10 cellular contexts compared by ENCODE assay signal in the genomic region with DNA sequence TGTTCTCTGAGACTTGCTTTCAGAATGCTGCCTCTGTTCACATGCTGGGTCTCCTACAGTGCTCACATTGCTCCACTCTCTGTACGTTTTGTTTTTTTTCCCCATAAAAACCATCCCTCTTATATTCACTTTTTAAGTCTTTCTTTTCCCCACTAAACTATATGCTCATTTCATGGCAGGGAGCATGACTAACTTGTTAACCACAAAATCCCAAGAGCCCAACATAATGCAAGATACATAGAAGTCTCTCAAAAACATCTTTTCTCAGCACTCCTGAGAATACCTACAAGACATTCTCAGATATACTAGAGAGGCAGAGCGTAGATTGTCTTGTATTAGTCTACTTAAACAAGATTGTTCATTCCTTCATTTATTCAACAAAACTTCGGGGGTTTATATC.
DNase-seq lines count a peak whose midpoint lies in the region; ATAC-seq and TF ChIP-seq lines count a peak whose summit lies in the region.
"Had no signal": no experiment of that assay in that cellular context is flagged by ENCODE, and none has a peak within 500 bp of the region (broad histone marks: within the 10 kb centered on the region; RNA-seq: fewer than 3 reads in every experiment).

No MANE protein-coding gene starts in this region.

- peaks cover 26% of the 10 kb centered on the region for H3K4me1 Mint-ChIP-seq in T-helper 2 cell treated with Interferon-gamma antibody and Interleukin-4, amounts not matched to agents 5 μg/mL and 100 μg/mL, for 36 hours (ENCODE audit: low read depth)
- H3K4me1 Mint-ChIP-seq in activated T-helper 2 cell treated with anti-CD3 and anti-CD28 coated beads, Interferon-gamma antibody, Interleukin-2, Interleukin-4, amounts not matched to agents 10 μg/mL and 5 μg/mL and 100 μg/mL, durations not matched to agents 14 hours and 24 hours and 36 hours (ENCODE audit: low read depth): peaks cover 55% of the 10 kb centered on the region

- H3K9me3 Mint-ChIP-seq in T-helper 2 cell treated with Interferon-gamma antibody and Interleukin-4, amounts not matched to agents 5 μg/mL and 100 μg/mL, for 36 hours: no peaks in the 10 kb centered on the region
- no peaks in the 10 kb centered on the region for H3K9me3 Mint-ChIP-seq in activated T-helper 2 cell treated with anti-CD3 and anti-CD28 coated beads, Interferon-gamma antibody, Interleukin-2, Interleukin-4, amounts not matched to agents 10 μg/mL and 5 μg/mL and 100 μg/mL, durations not matched to agents 14 hours and 24 hours and 36 hours

- no peaks in the 10 kb centered on the region for H3K9me3 ChIP-seq in upper lobe of right lung

- H3K27me3 Mint-ChIP-seq in T-helper 2 cell treated with Interferon-gamma antibody and Interleukin-4, amounts not matched to agents 5 μg/mL and 100 μg/mL, for 36 hours (ENCODE audit: low read depth): no peaks in the 10 kb centered on the region
- H3K27me3 Mint-ChIP-seq in activated T-helper 2 cell treated with anti-CD3 and anti-CD28 coated beads, Interferon-gamma antibody, Interleukin-2, Interleukin-4, amounts not matched to agents 10 μg/mL and 5 μg/mL and 100 μg/mL, durations not matched to agents 14 hours and 24 hours and 36 hours (ENCODE audit: low read depth): no peaks in the 10 kb centered on the region

- no peak overlapping the region for H3K4me3 Mint-ChIP-seq in T-helper 2 cell treated with Interferon-gamma antibody and Interleukin-4, amounts not matched to agents 5 μg/mL and 100 μg/mL, for 36 hours
- H3K4me3 Mint-ChIP-seq in activated T-helper 2 cell treated with anti-CD3 and anti-CD28 coated beads, Interferon-gamma antibody, Interleukin-2, Interleukin-4, amounts not matched to agents 10 μg/mL and 5 μg/mL and 100 μg/mL, durations not matched to agents 14 hours and 24 hours and 36 hours (ENCODE audit: low read depth): no peak overlapping the region

- ATAC-seq in HG02840 (IDR thresholded peaks at IDR 0.05; ENCODE audit: low FRiP score, unreplicated experiment) (peak; percentile 13), upper lobe of right lung (no peak)

- no peak for DNase-seq in T-helper 2 cell treated with Interferon-gamma antibody and Interleukin-4, amounts not matched to agents 5 μg/mL and 100 μg/mL, for 36 hours (ENCODE audit: low spot score)
- DNase-seq in T-helper 2 cell (no peak), skeletal muscle cell (ENCODE audit: low read depth) (peak; percentile 85), upper lobe of right lung (no peak), nucleus accumbens (lab: John Stamatoyannopoulos, UW) (no peak)
- no peak for DNase-seq in activated T-helper 2 cell treated with anti-CD3 and anti-CD28 coated beads, Interferon-gamma antibody, Interleukin-2, Interleukin-4, amounts not matched to agents 10 μg/mL and 5 μg/mL and 100 μg/mL, durations not matched to agents 14 hours and 24 hours and 36 hours (ENCODE audit: low spot score)
- no peak for DNase-seq in activated CD4-positive, alpha-beta T cell treated with anti-CD3 and anti-CD28 coated beads, Interleukin-2, amount 50 U/mL, for 4 hours
- DNase-seq: mesendoderm had no signal

- no peaks in the 10 kb centered on the region for H3K36me3 ChIP-seq in upper lobe of right lung

- no peak overlapping the region for H3K27ac ChIP-seq in upper lobe of right lung
- H3K27ac ChIP-seq: 22Rv1 had no signal

- intact Hi-C loops in activated T-helper 2 cell treated with anti-CD3 and anti-CD28 coated beads, Interferon-gamma antibody, Interleukin-2, Interleukin-4, amounts not matched to agents 10 μg/mL and 5 μg/mL and 100 μg/mL, durations not matched to agents 14 hours and 24 hours and 36 hours (cut with micrococcal nuclease): loop anchor here (5.0 kb wide), 2 partner anchors 34 to 629 kb away; a partner anchor contains a TSS
- intact Hi-C loops in upper lobe of right lung (cut with DNase I): no loop called here

- no peaks in the 10 kb centered on the region for H3K4me1 ChIP-seq in upper lobe of right lung

- H3K27me3 ChIP-seq in upper lobe of right lung: no peaks in the 10 kb centered on the region

- H3K27ac Mint-ChIP-seq in T-helper 2 cell treated with Interferon-gamma antibody and Interleukin-4, amounts not matched to agents 5 μg/mL and 100 μg/mL, for 36 hours: peak overlapping the region; percentile 4
- peak overlapping the region; percentile 82 for H3K27ac Mint-ChIP-seq in activated T-helper 2 cell treated with anti-CD3 and anti-CD28 coated beads, Interferon-gamma antibody, Interleukin-2, Interleukin-4, amounts not matched to agents 10 μg/mL and 5 μg/mL and 100 μg/mL, durations not matched to agents 14 hours and 24 hours and 36 hours

- H3K4me3 ChIP-seq in skeletal muscle cell (ENCODE audit: low read depth, low read length) (no peak overlapping the region), upper lobe of right lung (no peak overlapping the region)

- no peak for TF ChIP-seq CTCF in upper lobe of right lung (IDR thresholded peaks at IDR 0.05)

- no peaks in the 10 kb centered on the region for H3K36me3 Mint-ChIP-seq in T-helper 2 cell treated with Interferon-gamma antibody and Interleukin-4, amounts not matched to agents 5 μg/mL and 100 μg/mL, for 36 hours (ENCODE audit: low read depth)
- no peaks in the 10 kb centered on the region for H3K36me3 Mint-ChIP-seq in activated T-helper 2 cell treated with anti-CD3 and anti-CD28 coated beads, Interferon-gamma antibody, Interleukin-2, Interleukin-4, amounts not matched to agents 10 μg/mL and 5 μg/mL and 100 μg/mL, durations not matched to agents 14 hours and 24 hours and 36 hours (ENCODE audit: low read depth)
